In the genomic region with DNA sequence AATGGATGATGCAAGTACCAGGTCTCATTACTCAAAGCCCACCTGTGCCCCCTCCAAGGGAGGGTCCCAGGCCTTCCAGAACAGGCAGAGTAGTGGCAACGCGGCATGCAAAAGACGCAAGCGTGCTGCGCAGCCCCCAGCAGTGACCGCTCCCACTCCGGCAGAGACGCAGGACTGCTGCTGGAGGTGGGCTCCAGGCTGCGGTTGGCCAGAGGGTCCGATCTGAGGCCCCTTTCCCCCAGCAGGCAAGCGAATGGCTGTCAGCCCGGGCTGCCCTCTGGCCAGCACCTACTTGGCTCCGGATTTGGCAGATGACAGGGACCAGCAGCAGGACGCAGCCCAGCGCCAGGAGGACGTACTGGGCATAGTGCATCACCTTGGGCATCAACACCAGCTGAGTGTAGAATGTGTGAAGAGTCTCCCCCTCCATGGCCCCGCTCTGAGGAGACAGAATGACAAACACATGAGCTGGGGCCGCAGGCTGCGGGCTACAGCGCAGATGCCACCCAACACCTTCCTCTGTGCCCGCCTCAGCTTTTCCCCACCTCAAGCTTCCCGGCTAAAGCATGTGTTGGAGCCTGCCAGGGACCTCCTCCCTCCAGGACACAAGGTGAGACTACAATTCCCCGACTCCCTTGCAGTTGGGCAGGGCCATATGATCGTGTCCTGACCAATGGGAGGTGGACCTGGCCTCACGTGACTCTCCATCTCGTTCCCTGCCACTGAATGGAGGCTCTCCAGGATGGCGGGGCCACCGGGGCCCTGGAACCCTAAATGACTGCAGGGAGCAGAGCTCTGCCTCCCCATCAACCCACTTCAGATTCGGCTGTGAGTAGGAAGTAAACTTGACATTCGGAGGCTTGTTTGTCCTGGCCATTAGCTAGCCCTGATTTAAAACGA, we compare ENCODE assay signal across 8 cellular contexts.
DNase-seq lines count a peak whose midpoint lies in the region; ATAC-seq and TF ChIP-seq lines count a peak whose summit lies in the region.

No MANE protein-coding gene starts in this region.

- peak overlapping the region; percentile 54 for H3K4me3 ChIP-seq in AG04449 (ENCODE audit: low read depth, low read length)
- H3K4me3 ChIP-seq in SJCRH30, result no peak overlapping the region

- ATAC-seq in HG03196 (IDR thresholded peaks at IDR 0.05; ENCODE audit: unreplicated experiment) (no peak), HG03460 (IDR thresholded peaks at IDR 0.05; ENCODE audit: unreplicated experiment) (no peak)

- H3K9me3 ChIP-seq in SJCRH30 (replicated peaks), result no peaks in the 10 kb centered on the region

- POLR2A ChIA-PET in AG04449 (lab: Yijun Ruan, JAX), result interaction anchor here (0.7 to 1.4 kb wide), 2 partner anchors 12 to 465 kb away, joined by 3 to 4 read pairs; no protein-coding TSS in a partner anchor

- no peak overlapping the region for H3K27ac ChIP-seq in SJCRH30

- H3K36me3 ChIP-seq in SJCRH30, result peaks cover 3% of the 10 kb centered on the region; the same call in 1 of the 2 replicates

- TF ChIP-seq CTCF in AG04449 (IDR thresholded peaks at IDR 0.05; ENCODE audit: insufficient read depth, low read length, missing control alignments), result no peak

- CTCF ChIA-PET in AG04449 (lab: Yijun Ruan, JAX), result interaction anchor here (0.8 to 4.0 kb wide), 11 partner anchors 11 to 733 kb away, joined by 3 to 19 read pairs (median 5); no protein-coding TSS in a partner anchor

- H3K4me1 ChIP-seq in SJCRH30, result no peaks in the 10 kb centered on the region

- DNase-seq in AG04449 (ENCODE audit: low read depth, low spot score) (peak; percentile 42), NCI-H2196 treated with DMSO at 0.1 percent for 48 hours (lab: John Stamatoyannopoulos, UW; ENCODE audit: unreplicated experiment) (peak; percentile 76), fibroblast of gingiva (ENCODE audit: low read depth) (peak; percentile 87), mucosa of gallbladder (ENCODE audit: low spot score) (peak; percentile 79), SJCRH30 (no peak), GM19240 (ENCODE audit: insufficient read length, low spot score) (no peak)

- no peaks in the 10 kb centered on the region for H3K27me3 ChIP-seq in SJCRH30

Comparison
In these comparisons a context has a peak if more than half of its experiments do, and no peak if none do; other contexts are left out.
1. DNase-seq: peak in AG04449 (single experiment), NCI-H2196 treated with DMSO at 0.1 percent for 48 hours (single experiment), fibroblast of gingiva (single experiment) and mucosa of gallbladder (single experiment); none in SJCRH30 (0 of 2) and GM19240 (single experiment).